Comparison of ENCODE assay signal across 1 cellular context in genomic region chr21:43768868-43769167, GRCh38.
A peak's percentile ranks its signal among the peaks of the same experiment; 100 is the strongest.
TF ChIP-seq lines count a peak whose summit lies in the region.

No MANE protein-coding gene starts in this region.

TF ChIP-seq in HEK293, 187 proteins besides CTCF, POLR2A, EP300 and RAD21 (continued from another document):
- TF ChIP-seq, protein P1, sequence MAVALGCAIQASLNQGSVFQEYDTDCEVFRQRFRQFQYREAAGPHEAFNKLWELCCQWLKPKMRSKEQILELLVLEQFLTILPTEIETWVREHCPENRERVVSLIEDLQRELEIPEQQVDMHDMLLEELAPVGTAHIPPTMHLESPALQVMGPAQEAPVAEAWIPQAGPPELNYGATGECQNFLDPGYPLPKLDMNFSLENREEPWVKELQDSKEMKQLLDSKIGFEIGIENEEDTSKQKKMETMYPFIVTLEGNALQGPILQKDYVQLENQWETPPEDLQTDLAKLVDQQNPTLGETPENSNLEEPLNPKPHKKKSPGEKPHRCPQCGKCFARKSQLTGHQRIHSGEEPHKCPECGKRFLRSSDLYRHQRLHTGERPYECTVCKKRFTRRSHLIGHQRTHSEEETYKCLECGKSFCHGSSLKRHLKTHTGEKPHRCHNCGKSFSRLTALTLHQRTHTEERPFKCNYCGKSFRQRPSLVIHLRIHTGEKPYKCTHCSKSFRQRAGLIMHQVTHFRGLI (tag by site-specific recombination; IDR thresholded peaks at IDR 0.05): peak; percentile 72; the same call in 1 of the 2 replicates
